Comparison of ENCODE assay signal across 1 cellular context in genomic region chr15:42050484-42051255, GRCh38.
TF ChIP-seq lines count a peak whose summit lies in the region.

No MANE protein-coding gene starts in this region.

TF ChIP-seq in GM23338, 12 proteins besides CTCF, POLR2A, EP300 and RAD21:
- TF ChIP-seq ZNF462 (CRISPR knock-in tag; IDR thresholded peaks at IDR 0.05) (no peak), ZNF114 (CRISPR knock-in tag; IDR thresholded peaks at IDR 0.05) (no peak), REST (IDR thresholded peaks at IDR 0.05; ENCODE audit: unreplicated experiment) (no peak), STAT1 (IDR thresholded peaks at IDR 0.05; ENCODE audit: unreplicated experiment) (no peak), EZH2phosphoT487 (IDR thresholded peaks at IDR 0.05; ENCODE audit: unreplicated experiment) (no peak), EZH2 (IDR thresholded peaks at IDR 0.05; ENCODE audit: low read depth, unreplicated experiment) (no peak), ETS1 (IDR thresholded peaks at IDR 0.05) (no peak), ZNF331 (CRISPR knock-in tag; IDR thresholded peaks at IDR 0.05; ENCODE audit: low read depth) (no peak), NANOG (IDR thresholded peaks at IDR 0.05; ENCODE audit: borderline replicate concordance) (no peak)
TF ChIP-seq in GM23338: peak in this region for 0.
